ENCODE assay signal across 1 cellular context in the genomic region with DNA sequence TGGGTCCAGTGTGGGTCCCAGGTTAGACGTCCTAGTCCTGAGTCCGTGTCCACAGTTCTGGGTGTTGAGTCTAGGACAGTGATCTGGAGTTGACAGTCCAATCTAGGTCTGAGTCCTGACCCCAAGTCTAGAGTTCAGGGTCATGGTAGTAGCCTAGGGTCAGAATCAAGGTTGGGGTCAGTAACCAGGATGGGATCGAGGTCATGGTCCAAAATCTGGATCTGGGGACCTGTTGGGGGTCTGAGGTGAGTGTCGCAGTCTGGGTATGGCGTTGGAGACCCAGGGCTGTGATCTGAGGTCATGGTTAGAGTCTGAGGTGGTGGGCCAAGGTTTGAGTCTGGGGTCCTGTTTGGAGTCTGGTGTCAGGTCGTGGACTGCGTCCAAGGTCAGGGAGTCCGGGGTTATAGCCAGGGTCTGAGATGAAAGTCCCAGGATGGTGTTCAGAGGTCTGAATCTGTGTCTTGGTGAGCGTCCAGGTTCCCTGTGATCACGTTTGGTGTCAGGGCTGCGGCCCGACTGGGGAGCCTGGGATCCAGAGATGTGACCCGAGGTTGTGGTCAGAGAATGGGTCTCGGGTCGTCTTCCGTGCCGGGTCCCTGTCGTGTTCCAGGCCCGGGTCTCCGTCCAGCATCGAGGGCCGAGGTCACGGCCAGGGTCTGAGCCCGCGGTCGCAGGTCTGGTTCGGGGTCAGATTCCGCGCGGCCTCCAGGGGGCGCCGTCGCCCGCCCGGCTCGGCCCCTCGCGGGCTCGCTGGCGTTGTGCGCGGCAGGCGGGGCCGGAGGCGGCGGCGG.
TF ChIP-seq lines count a peak whose summit lies in the region.

No MANE protein-coding gene starts in this region.

TF ChIP-seq in HEK293, 187 proteins besides CTCF, POLR2A, EP300 and RAD21 (continued from another document):
- TF ChIP-seq WT1 (tag by site-specific recombination; IDR thresholded peaks at IDR 0.05): no peak
- TF ChIP-seq, protein P1, sequence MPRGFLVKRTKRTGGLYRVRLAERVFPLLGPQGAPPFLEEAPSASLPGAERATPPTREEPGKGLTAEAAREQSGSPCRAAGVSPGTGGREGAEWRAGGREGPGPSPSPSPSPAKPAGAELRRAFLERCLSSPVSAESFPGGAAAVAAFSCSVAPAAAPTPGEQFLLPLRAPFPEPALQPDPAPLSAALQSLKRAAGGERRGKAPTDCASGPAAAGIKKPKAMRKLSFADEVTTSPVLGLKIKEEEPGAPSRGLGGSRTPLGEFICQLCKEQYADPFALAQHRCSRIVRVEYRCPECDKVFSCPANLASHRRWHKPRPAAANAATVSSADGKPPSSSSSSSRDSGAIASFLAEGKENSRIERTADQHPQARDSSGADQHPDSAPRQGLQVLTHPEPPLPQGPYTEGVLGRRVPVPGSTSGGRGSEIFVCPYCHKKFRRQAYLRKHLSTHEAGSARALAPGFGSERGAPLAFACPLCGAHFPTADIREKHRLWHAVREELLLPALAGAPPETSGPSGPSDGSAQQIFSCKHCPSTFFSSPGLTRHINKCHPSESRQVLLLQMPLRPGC (tag by site-specific recombination; IDR thresholded peaks at IDR 0.05): no peak
- TF ChIP-seq, protein P2, sequence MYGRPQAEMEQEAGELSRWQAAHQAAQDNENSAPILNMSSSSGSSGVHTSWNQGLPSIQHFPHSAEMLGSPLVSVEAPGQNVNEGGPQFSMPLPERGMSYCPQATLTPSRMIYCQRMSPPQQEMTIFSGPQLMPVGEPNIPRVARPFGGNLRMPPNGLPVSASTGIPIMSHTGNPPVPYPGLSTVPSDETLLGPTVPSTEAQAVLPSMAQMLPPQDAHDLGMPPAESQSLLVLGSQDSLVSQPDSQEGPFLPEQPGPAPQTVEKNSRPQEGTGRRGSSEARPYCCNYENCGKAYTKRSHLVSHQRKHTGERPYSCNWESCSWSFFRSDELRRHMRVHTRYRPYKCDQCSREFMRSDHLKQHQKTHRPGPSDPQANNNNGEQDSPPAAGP (tag by site-specific recombination; IDR thresholded peaks at IDR 0.05): no peak
- TF ChIP-seq MZF1 (tag by site-specific recombination; IDR thresholded peaks at IDR 0.05; ENCODE audit: borderline replicate concordance): no peak
- no peak for TF ChIP-seq KLF9 (tag by site-specific recombination; IDR thresholded peaks at IDR 0.05; ENCODE audit: low read depth)
- TF ChIP-seq SP2 (tag by site-specific recombination; IDR thresholded peaks at IDR 0.05): no peak
- TF ChIP-seq, protein P3, sequence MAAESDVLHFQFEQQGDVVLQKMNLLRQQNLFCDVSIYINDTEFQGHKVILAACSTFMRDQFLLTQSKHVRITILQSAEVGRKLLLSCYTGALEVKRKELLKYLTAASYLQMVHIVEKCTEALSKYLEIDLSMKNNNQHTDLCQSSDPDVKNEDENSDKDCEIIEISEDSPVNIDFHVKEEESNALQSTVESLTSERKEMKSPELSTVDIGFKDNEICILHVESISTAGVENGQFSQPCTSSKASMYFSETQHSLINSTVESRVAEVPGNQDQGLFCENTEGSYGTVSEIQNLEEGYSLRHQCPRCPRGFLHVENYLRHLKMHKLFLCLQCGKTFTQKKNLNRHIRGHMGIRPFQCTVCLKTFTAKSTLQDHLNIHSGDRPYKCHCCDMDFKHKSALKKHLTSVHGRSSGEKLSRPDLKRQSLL (tag by site-specific recombination; IDR thresholded peaks at IDR 0.05): no peak
- no peak for TF ChIP-seq ZFP37 (tag by site-specific recombination; IDR thresholded peaks at IDR 0.05)
- no peak for TF ChIP-seq ZNF19 (tag by site-specific recombination; IDR thresholded peaks at IDR 0.05; ENCODE audit: low read depth)
- TF ChIP-seq, protein P4, sequence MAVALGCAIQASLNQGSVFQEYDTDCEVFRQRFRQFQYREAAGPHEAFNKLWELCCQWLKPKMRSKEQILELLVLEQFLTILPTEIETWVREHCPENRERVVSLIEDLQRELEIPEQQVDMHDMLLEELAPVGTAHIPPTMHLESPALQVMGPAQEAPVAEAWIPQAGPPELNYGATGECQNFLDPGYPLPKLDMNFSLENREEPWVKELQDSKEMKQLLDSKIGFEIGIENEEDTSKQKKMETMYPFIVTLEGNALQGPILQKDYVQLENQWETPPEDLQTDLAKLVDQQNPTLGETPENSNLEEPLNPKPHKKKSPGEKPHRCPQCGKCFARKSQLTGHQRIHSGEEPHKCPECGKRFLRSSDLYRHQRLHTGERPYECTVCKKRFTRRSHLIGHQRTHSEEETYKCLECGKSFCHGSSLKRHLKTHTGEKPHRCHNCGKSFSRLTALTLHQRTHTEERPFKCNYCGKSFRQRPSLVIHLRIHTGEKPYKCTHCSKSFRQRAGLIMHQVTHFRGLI (tag by site-specific recombination; IDR thresholded peaks at IDR 0.05): no peak
- TF ChIP-seq ZNF354C (tag by site-specific recombination; IDR thresholded peaks at IDR 0.05; ENCODE audit: borderline replicate concordance, low read depth): no peak
- TF ChIP-seq ZNF324 (tag by site-specific recombination; IDR thresholded peaks at IDR 0.05): no peak
- TF ChIP-seq KLF8 (tag by site-specific recombination; IDR thresholded peaks at IDR 0.05): no peak
